Comparison of ENCODE assay signal across 8 cellular contexts in the genomic region with DNA sequence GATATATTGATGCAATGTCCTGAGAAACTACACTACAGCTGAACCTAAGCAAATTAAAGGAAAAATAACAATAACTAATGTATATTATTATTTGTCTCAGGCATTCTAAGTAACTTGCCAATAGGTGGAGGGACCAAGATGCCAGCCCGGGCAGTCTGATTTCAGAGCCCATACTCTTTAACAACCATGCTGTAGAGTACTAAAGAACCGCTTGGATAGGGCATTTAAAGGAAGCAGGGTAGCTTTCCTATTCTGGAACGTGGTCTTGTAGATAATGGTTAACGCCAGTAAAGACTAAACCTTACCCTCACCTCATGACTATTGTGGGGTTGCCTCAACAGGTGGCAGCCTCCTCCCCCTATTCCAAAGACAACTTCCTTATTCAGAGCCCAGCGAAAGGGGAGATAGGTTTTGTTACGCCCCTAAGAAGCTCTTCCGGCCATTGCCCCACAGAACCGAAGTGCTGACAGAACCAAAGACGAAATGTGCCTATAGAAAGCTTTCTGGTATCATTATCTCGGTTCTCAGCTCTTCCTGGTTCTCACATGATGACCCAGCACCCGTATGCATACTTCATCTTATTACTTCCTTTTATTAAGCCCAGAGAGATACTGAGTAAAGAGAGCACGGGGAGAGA. TPM values are rescaled to one million over a fixed set of nuclear protein-coding genes. Genes with fewer than 3 reads are reported as not detected.
A peak's percentile ranks its signal among the peaks of the same experiment; 100 is the strongest.
DNase-seq lines count a peak whose midpoint lies in the region; ATAC-seq and TF ChIP-seq lines count a peak whose summit lies in the region.

No MANE protein-coding gene starts in this region.

- H4K20me1 ChIP-seq in DOHH2 (ENCODE audit: control insufficient read depth, insufficient read depth, low read depth, low read length) (no peaks in the 10 kb centered on the region; the same call in 1 of the 2 replicates), hepatocyte (ENCODE audit: insufficient read depth, poor library complexity, severe bottlenecking) (peaks cover 9% of the 10 kb centered on the region)

- ATAC-seq in GM21515 (IDR thresholded peaks at IDR 0.05; ENCODE audit: unreplicated experiment) (peak; percentile 49), sciatic nerve (peak; percentile 44)

- peak overlapping the region; percentile 88 for H3K27ac ChIP-seq in DOHH2 (ENCODE audit: low read depth, low read length)
- H3K27ac ChIP-seq in HUES6 (ENCODE audit: low read depth, low read length): peak overlapping the region; percentile 73
- H3K27ac ChIP-seq in SJSA1: peak overlapping the region; percentile 34
- peak overlapping the region; percentile 96 for H3K27ac ChIP-seq in hepatocyte

- H3K79me2 ChIP-seq in DOHH2 (ENCODE audit: control insufficient read depth, low read length) (peaks cover 39% of the 10 kb centered on the region), hepatocyte (peaks cover 35% of the 10 kb centered on the region)

- peak overlapping the region; percentile 76 for H2AFZ ChIP-seq in hepatocyte

- H3K27me3 ChIP-seq in DOHH2 (ENCODE audit: control insufficient read depth, low read length) (no peaks in the 10 kb centered on the region), HUES6 (ENCODE audit: control insufficient read depth, insufficient read depth, low read length) (no peaks in the 10 kb centered on the region), SJSA1 (replicated peaks) (no peaks in the 10 kb centered on the region), adipocyte (replicated peaks; ENCODE audit: control insufficient read depth, insufficient read depth, low read length) (no peaks in the 10 kb centered on the region), hepatocyte (no peaks in the 10 kb centered on the region)

- intact Hi-C loops in sciatic nerve (cut with DNase I): no loop called here

- peaks cover 8% of the 10 kb centered on the region for H3F3A ChIP-seq in DOHH2 (ENCODE audit: control insufficient read depth, insufficient read depth)

- TF ChIP-seq CTCF in DOHH2 (IDR thresholded peaks at IDR 0.05; ENCODE audit: low read depth, low read length, poor library complexity, severe bottlenecking) (peak; percentile 62), hepatocyte (IDR thresholded peaks at IDR 0.05; ENCODE audit: poor library complexity) (no peak)

- DNase-seq in SJSA1 (ENCODE audit: low read depth in 1 of 2, low spot score in 2 of 2) (no peak), adipocyte (ENCODE audit: low read depth) (peak; percentile 66), hepatocyte (ENCODE audit: low spot score) (peak; percentile 77), sciatic nerve (ENCODE audit: low spot score) (no peak), NCI-H1930 (lab: John Stamatoyannopoulos, UW) (no peak)

- H3K9ac ChIP-seq in HUES6 (ENCODE audit: low read length) (peak overlapping the region; percentile 77), adipocyte (ENCODE audit: low read length) (peak overlapping the region; percentile 90)

- peaks cover 23% of the 10 kb centered on the region for H3K4me1 ChIP-seq in DOHH2 (ENCODE audit: control insufficient read depth, low read length)
- peaks cover 40% of the 10 kb centered on the region for H3K4me1 ChIP-seq in HUES6 (ENCODE audit: control insufficient read depth, insufficient read depth, low read length)
- peaks cover 29% of the 10 kb centered on the region for H3K4me1 ChIP-seq in SJSA1 (replicated peaks)
- peaks cover 37% of the 10 kb centered on the region for H3K4me1 ChIP-seq in adipocyte (ENCODE audit: control insufficient read depth, insufficient read depth, low read length)
- H3K4me1 ChIP-seq in hepatocyte (ENCODE audit: insufficient read depth): peaks cover 10% of the 10 kb centered on the region

- H3K4me2 ChIP-seq in DOHH2 (ENCODE audit: low read length): peak overlapping the region; percentile 85
- peak overlapping the region; percentile 77 for H3K4me2 ChIP-seq in hepatocyte

- H3K9me3 ChIP-seq in DOHH2 (ENCODE audit: control insufficient read depth, insufficient read depth, low read length) (no peaks in the 10 kb centered on the region), HUES6 (ENCODE audit: control insufficient read depth, insufficient read depth, low read depth, low read length) (no peaks in the 10 kb centered on the region), SJSA1 (replicated peaks) (no peaks in the 10 kb centered on the region), adipocyte (ENCODE audit: control insufficient read depth, low read length) (no peaks in the 10 kb centered on the region), hepatocyte (ENCODE audit: low read depth) (no peaks in the 10 kb centered on the region)

- no peaks in the 10 kb centered on the region for H3K9me2 ChIP-seq in DOHH2 (replicated peaks; ENCODE audit: control insufficient read depth, low read length)
- H3K9me2 ChIP-seq in hepatocyte (replicated peaks; ENCODE audit: insufficient read depth): no peaks in the 10 kb centered on the region

- 5% methylated on average over 12 of the region's 12 CpGs for WGBS in hepatocyte (ENCODE audit: low lambda C conversion rate, missing lambda C conversion rate)

- H3K36me3 ChIP-seq in DOHH2 (ENCODE audit: control insufficient read depth, low read length) (peaks cover 12% of the 10 kb centered on the region), HUES6 (ENCODE audit: control insufficient read depth, insufficient read depth, low read length) (peaks cover 14% of the 10 kb centered on the region), SJSA1 (peaks cover 3% of the 10 kb centered on the region; the same call in 1 of the 2 replicates), adipocyte (ENCODE audit: control insufficient read depth, insufficient read depth, low read length, severe bottlenecking) (no peaks in the 10 kb centered on the region), hepatocyte (replicated peaks; ENCODE audit: insufficient read depth, low read depth) (no peaks in the 10 kb centered on the region)

- peak overlapping the region; percentile 85 for H3K4me3 ChIP-seq in DOHH2 (ENCODE audit: low read length)
- peak overlapping the region; percentile 81 for H3K4me3 ChIP-seq in HUES6 (ENCODE audit: low read depth, low read length)
- H3K4me3 ChIP-seq in SJSA1: peak overlapping the region; percentile 76
- peak overlapping the region; percentile 87 for H3K4me3 ChIP-seq in adipocyte (ENCODE audit: low read length)
- peak overlapping the region; percentile 65 for H3K4me3 ChIP-seq in hepatocyte

RNA-seq across cellular contexts. Expression of a gene that starts 0.7 kb away (rescaled TPM):
- total RNA-seq in SJSA1 (2014; rRNA removed; shearing (Covaris generic)): 44.9 and 66.0 TPM in 2 replicates
- total RNA-seq in hepatocyte: 65.4 and 71.8 TPM in 2 replicates
- 37.1 and 38.7 TPM in 2 replicates for polyA plus RNA-seq in hepatocyte
- 37.5 TPM for total RNA-seq in sciatic nerve

Comparison
In these comparisons a context has a peak if more than half of its experiments do, and no peak if none do; other contexts are left out.
1. H3K27ac ChIP-seq: peak in every context shown above with its lines; median percentile 96 in hepatocyte; 88 in DOHH2; 73 in HUES6; 34 in SJSA1.
2. DNase-seq: peak in adipocyte (single experiment) and hepatocyte (single experiment); none in SJSA1 (0 of 2), sciatic nerve (single experiment) and NCI-H1930 (0 of 2).
3. Peak in every context shown above with its lines, with median percentiles within 50 percentile points of each other: H3K4me3 ChIP-seq.